In the genomic region with DNA sequence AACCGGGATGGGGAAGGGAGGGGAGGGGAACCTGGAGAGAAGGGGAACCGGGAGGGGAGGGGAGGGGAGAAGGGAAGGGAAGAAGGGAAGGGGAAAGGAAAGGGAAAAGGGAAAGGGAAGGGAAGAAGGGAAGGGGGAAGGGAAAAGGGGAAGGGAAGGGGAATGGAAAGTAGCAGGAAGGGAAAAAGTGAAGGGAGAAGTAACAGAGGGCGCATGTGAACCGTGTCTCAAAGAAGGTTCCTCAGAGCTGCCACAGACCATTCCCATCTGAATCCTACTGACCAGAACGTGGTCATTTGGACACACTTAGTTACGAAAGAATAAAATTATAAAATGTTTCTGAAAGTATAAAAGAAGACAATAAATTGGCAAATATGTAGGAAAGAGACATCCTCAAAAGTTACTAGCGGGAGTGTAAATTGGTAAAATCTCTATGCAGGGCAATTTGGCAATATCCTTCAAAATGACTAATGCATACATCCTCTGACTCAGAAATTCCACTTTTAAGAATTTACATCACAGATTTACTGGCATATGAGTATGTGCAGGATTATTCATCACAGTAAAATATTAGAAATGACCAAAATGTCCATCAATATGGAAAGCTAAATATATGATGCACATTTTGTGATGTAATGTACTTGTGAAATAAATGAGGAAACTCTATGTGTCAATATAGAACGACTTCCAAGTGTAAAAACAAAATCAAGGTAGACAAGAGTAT, we compare ENCODE assay signal across 15 cellular contexts. TPM values are rescaled to one million over a fixed set of nuclear protein-coding genes. Genes with fewer than 3 reads are reported as not detected.
DNase-seq lines count a peak whose midpoint lies in the region; ATAC-seq and TF ChIP-seq lines count a peak whose summit lies in the region.
"Had no signal": no experiment of that assay in that cellular context is flagged by ENCODE, and none has a peak within 500 bp of the region (broad histone marks: within the 10 kb centered on the region; RNA-seq: fewer than 3 reads in every experiment).

No MANE protein-coding gene starts in this region.

- peaks cover 8% of the 10 kb centered on the region for H3K4me1 ChIP-seq in mammary epithelial cell (ENCODE audit: insufficient read depth, low read length)
- H3K4me1 ChIP-seq in osteoblast (ENCODE audit: insufficient read depth, low read length) = peaks cover 4% of the 10 kb centered on the region

- no peaks in the 10 kb centered on the region for H3K36me3 ChIP-seq in mammary epithelial cell (ENCODE audit: insufficient read depth, low read length)
- H3K36me3 ChIP-seq in osteoblast (ENCODE audit: insufficient read depth, low read length) = no peaks in the 10 kb centered on the region
- H3K36me3 ChIP-seq: neutrophil had no signal

- no peaks in the 10 kb centered on the region for H4K20me1 ChIP-seq in mammary epithelial cell (ENCODE audit: insufficient read depth, low read length)
- no peaks in the 10 kb centered on the region for H4K20me1 ChIP-seq in osteoblast (ENCODE audit: insufficient read depth, low read length)

- in situ Hi-C loops in mammary epithelial cell (cut with MboI; ENCODE audit: low sequenced_read_pairs in 2 of 2) = no loop called here

- H3K27ac ChIP-seq in mammary epithelial cell (ENCODE audit: insufficient read depth, low read depth, low read length) (peak overlapping the region; percentile 54), osteoblast (ENCODE audit: low read depth, low read length) (peak overlapping the region; percentile 52), coronary artery (no peak overlapping the region)
- H3K27ac ChIP-seq: neutrophil had no signal

- H3K27me3 ChIP-seq in mammary epithelial cell (ENCODE audit: insufficient read depth, low read length) (no peaks in the 10 kb centered on the region), osteoblast (ENCODE audit: insufficient read depth, low read length) (no peaks in the 10 kb centered on the region)

- peak; percentile 7 to 29 for ATAC-seq in activated CD4-positive, CD25-positive, alpha-beta regulatory T cell treated with anti-CD3 and anti-CD28 coated beads, Interleukin-2, amount 50 U/mL, for 24 hours
- ATAC-seq in GM18909 (IDR thresholded peaks at IDR 0.05; ENCODE audit: poor library complexity, unreplicated experiment) = no peak
- ATAC-seq in GM18502 (IDR thresholded peaks at IDR 0.05; ENCODE audit: poor library complexity, unreplicated experiment) = no peak

- H3K9ac ChIP-seq in mammary epithelial cell (ENCODE audit: insufficient read depth, low read length) = no peak overlapping the region

- H3K4me2 ChIP-seq in mammary epithelial cell (ENCODE audit: insufficient read depth, low read depth, low read length) = no peak overlapping the region
- H3K4me2 ChIP-seq in osteoblast (ENCODE audit: insufficient read depth, low read length) = no peak overlapping the region

- intact Hi-C loops in mammary epithelial cell (cut with micrococcal nuclease) = loop anchor here (1.0 to 2.0 kb wide), 3 partner anchors 15 to 107 kb away; no protein-coding TSS in a partner anchor

- H3K9me3 ChIP-seq in mammary epithelial cell (replicated peaks; ENCODE audit: insufficient read depth, low read length) (no peaks in the 10 kb centered on the region), osteoblast (ENCODE audit: low read depth, low read length) (no peaks in the 10 kb centered on the region)
- H3K9me3 ChIP-seq: neutrophil had no signal

- TF ChIP-seq CTCF in mammary epithelial cell (conservative IDR thresholded peaks at IDR 0.05 in 1 of 2, IDR thresholded peaks at IDR 0.05 in 1 of 2; ENCODE audit: extremely low read depth in 1 of 2, insufficient read depth in 1 of 2, low read depth in 1 of 2, low read length in 2 of 2) (no peak), osteoblast (IDR thresholded peaks at IDR 0.05; ENCODE audit: extremely low read depth, low read depth, low read length) (no peak), coronary artery (IDR thresholded peaks at IDR 0.05) (no peak)

- no TSS peak for BruUV-seq in mammary epithelial cell (replicated peaks; lab: Mats Ljungman, UMichigan)

- CTCF ChIA-PET in mammary epithelial cell (lab: Charles Lee; ENCODE audit: low non-redundant PET) = interaction anchor here (0.7 kb wide), 1 partner anchor 28 kb away, joined by 6 read pairs; no protein-coding TSS in a partner anchor

- no peaks in the 10 kb centered on the region for H3K79me2 ChIP-seq in mammary epithelial cell (ENCODE audit: insufficient read depth, low read length)
- no peaks in the 10 kb centered on the region for H3K79me2 ChIP-seq in osteoblast (ENCODE audit: insufficient read depth, low read length)

- no peak for DNase-seq in activated CD4-positive, CD25-positive, alpha-beta regulatory T cell (lab: John Stamatoyannopoulos, UW)
- DNase-seq in NOMO-1 (lab: John Stamatoyannopoulos, UW; ENCODE audit: unreplicated experiment in 2 of 2) (peak; percentile 25 to 70), mammary epithelial cell (peak; percentile 90), osteoblast (ENCODE audit: insufficient read length, low spot score, missing footprints) (peak; percentile 87), coronary artery (ENCODE audit: low spot score) (no peak)
- DNase-seq: 8988T; endodermal cell; NCI-H1417; NK-92 treated with Interleukin-12 subunit alpha and Interleukin-12 subunit beta, amount 100 ng/mL, for 24 hours; stimulated activated CD4-positive, alpha-beta T cell treated with anti-CD3 and anti-CD28 coated beads, Interleukin-2, amount 100 ng/mL, for 24 hours; substantia nigra had no signal

- 25% methylated on average over 4 of the region's 8 CpGs for WGBS in mammary epithelial cell (ENCODE audit: low coverage, missing lambda C conversion rate)

- H3K4me3 ChIP-seq in mammary epithelial cell (replicated peaks in 1 of 3; ENCODE audit: insufficient read depth in 1 of 3, low read depth in 2 of 3, low read length in 3 of 3) = no peak overlapping the region
- no peak overlapping the region for H3K4me3 ChIP-seq in osteoblast (ENCODE audit: insufficient read depth, low read length)
- no peak overlapping the region for H3K4me3 ChIP-seq in coronary artery

- dilution Hi-C loops in mammary epithelial cell (cut with HindIII; ENCODE audit: low sequenced_read_pairs) = no loop called here

- H2AFZ ChIP-seq in mammary epithelial cell (ENCODE audit: low read depth, low read length) (no peak overlapping the region), osteoblast (ENCODE audit: low read length) (no peak overlapping the region)

RNA-seq across cellular contexts. Expression of gene C10orf67, which starts 12.9 kb away (rescaled TPM):
- total RNA-seq in mammary epithelial cell (1 to 10 TPM in 1 of 2 donors, under 1 TPM in 1; 0.35 to 1.8 TPM), osteoblast (not detected in 2 replicates)
- 0.26 TPM for polyA plus RNA-seq in mammary epithelial cell
- polyA minus RNA-seq in mammary epithelial cell = 4.7 TPM
- total RNA-seq: endodermal cell had no signal

Comparison
In these comparisons a context has a peak if more than half of its experiments do, and no peak if none do; other contexts are left out.
1. ATAC-seq: peak in activated CD4-positive, CD25-positive, alpha-beta regulatory T cell treated with anti-CD3 and anti-CD28 coated beads, Interleukin-2, amount 50 U/mL, for 24 hours (2 of 2); none in GM18909 (single experiment) and GM18502 (single experiment).
2. DNase-seq: peak in NOMO-1 (2 of 2), mammary epithelial cell (single experiment) and osteoblast (single experiment); none in activated CD4-positive, CD25-positive, alpha-beta regulatory T cell (0 of 4) and coronary artery (single experiment).
3. H3K27ac ChIP-seq: peak in mammary epithelial cell (single experiment) and osteoblast (single experiment); none in coronary artery (0 of 2).